ENCODE assay signal across 8 cellular contexts in the genomic region with DNA sequence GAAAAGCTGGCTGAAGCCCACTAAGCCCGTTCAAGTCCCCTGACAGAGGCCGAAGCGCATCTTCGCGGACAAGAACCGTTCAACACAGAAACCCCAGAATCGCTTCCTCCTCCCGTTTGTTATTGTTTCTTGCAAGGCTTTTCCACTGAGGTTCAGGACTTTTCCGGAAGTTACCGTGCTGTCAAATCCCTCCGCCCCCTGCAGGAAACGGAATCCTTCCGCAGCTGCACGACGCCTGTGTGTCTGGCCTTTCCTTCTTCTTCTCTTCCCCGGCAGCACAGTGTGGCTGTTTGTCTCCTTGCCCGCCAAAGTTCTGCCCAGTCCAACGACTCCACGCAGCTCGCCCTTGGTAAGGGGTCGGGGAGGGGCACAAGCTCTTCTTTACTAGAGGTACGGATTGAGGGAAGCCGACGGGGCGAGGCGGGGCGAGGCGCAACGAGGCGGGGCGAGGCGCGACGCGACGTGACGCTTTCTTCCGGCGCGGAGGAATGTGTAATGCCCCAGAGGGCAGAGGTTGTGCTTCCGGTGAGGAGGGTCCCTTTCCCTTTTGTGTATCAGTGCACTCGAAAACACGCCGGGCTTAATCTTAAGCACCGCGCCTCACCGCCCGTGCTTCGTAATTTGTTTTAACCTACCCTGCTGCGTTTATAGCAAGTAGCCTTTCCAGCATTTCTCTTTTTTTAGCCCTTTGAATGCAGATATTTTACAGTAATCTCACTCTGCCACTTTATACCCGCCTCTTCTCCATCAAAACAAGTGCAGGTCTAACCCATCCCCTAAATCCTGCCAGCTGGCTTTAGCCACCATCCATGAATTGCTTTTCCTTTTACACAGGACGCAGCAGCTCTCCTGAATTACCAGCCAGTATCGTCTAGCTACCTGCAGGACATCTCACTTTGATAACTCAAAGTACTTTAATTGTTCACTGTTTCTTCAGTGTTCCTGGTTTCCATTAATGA. TPM values are rescaled to one million over a fixed set of nuclear protein-coding genes. Genes with fewer than 3 reads are reported as not detected.
DNase-seq lines count a peak whose midpoint lies in the region; ATAC-seq, FAIRE-seq and TF ChIP-seq lines count a peak whose summit lies in the region.

A gene (minus strand): TSS at position 183 of the 959 bp plus-strand sequence. CDS start 229 bp downstream, outside the sequence.

- H3K9me2 ChIP-seq in MM.1S (replicated peaks; ENCODE audit: insufficient read depth, low read length): no peaks in the 10 kb centered on the region

- TF ChIP-seq CTCF in MM.1S (IDR thresholded peaks at IDR 0.05; ENCODE audit: low read length): no peak
- no peak for TF ChIP-seq CTCF in omental fat pad (IDR thresholded peaks at IDR 0.05)
- TF ChIP-seq CTCF in thoracic aorta (IDR thresholded peaks at IDR 0.05): no peak

- no peaks in the 10 kb centered on the region for H3K9me3 ChIP-seq in MM.1S (replicated peaks; ENCODE audit: insufficient read depth, low read length)
- H3K9me3 ChIP-seq in thoracic aorta: no peaks in the 10 kb centered on the region

- H3K36me3 ChIP-seq in MM.1S (replicated peaks; ENCODE audit: insufficient read depth, low read length) (peaks cover 2% of the 10 kb centered on the region), thoracic aorta (peaks cover 4% of the 10 kb centered on the region)

- no peaks in the 10 kb centered on the region for H4K20me1 ChIP-seq in MM.1S (ENCODE audit: insufficient read depth, low read length)

- FAIRE-seq in H54 (lab: Jason Lieb, UNC) (peak; percentile 38), frontal cortex (lab: Jason Lieb, UNC) (no peak)

- H3K27ac Mint-ChIP-seq in activated T-helper 17 cell treated with anti-CD3 and anti-CD28 coated beads, Interleukin-2, amount 50 U/mL, for 72 hours: peak within 1 kb of the TSS; percentile 86

- peaks cover 38% of the 10 kb centered on the region for H3K36me3 Mint-ChIP-seq in activated T-helper 17 cell treated with anti-CD3 and anti-CD28 coated beads, Interleukin-2, amount 50 U/mL, for 72 hours (ENCODE audit: low read depth)

- DNase-seq in EL: peak; percentile 92
- DNase-seq in H54 (ENCODE audit: insufficient read length, low spot score): peak; percentile 75
- peak; percentile 93 for DNase-seq in MM.1S
- peak; percentile 84 to 85 for DNase-seq in frontal cortex (ENCODE audit: low spot score in 2 of 2)
- DNase-seq in omental fat pad (ENCODE audit: low spot score): peak; percentile 59
- peak; percentile 64 for DNase-seq in thoracic aorta (ENCODE audit: low spot score)
- DNase-seq in COR-L47 (lab: John Stamatoyannopoulos, UW): no peak

- H3K4me3 ChIP-seq in MM.1S (ENCODE audit: low read length): peak within 1 kb of the TSS; percentile 91
- peak within 1 kb of the TSS; percentile 86 for H3K4me3 ChIP-seq in thoracic aorta

- peak; percentile 99 for ATAC-seq in activated T-helper 17 cell treated with anti-CD3 and anti-CD28 coated beads, Interleukin-2, amount 50 U/mL, for 72 hours (replicated peaks)
- peak; percentile 96 for ATAC-seq in omental fat pad (ENCODE audit: low FRiP score)
- ATAC-seq in thoracic aorta (ENCODE audit: insufficient number of reproducible peaks, low FRiP score, low read depth): peak; percentile 93

- peaks cover 5% of the 10 kb centered on the region for H3K9me3 Mint-ChIP-seq in activated T-helper 17 cell treated with anti-CD3 and anti-CD28 coated beads, Interleukin-2, amount 50 U/mL, for 72 hours

- peaks cover 20% of the 10 kb centered on the region for H3K4me1 Mint-ChIP-seq in activated T-helper 17 cell treated with anti-CD3 and anti-CD28 coated beads, Interleukin-2, amount 50 U/mL, for 72 hours

- peaks cover 13% of the 10 kb centered on the region for H3F3A ChIP-seq in MM.1S (ENCODE audit: insufficient read depth, low read length)

- H3K4me1 ChIP-seq in MM.1S (ENCODE audit: low read length) (peaks cover 20% of the 10 kb centered on the region), thoracic aorta (ENCODE audit: control insufficient read depth in 1 of 2, low read depth in 2 of 2) (peaks cover 23 to 29% of the 10 kb centered on the region in 2 donors)

- H3K27ac ChIP-seq in MM.1S (ENCODE audit: low read length) (peak within 1 kb of the TSS; percentile 90), thoracic aorta (peak within 1 kb of the TSS; percentile 92 to 97)

- peak; percentile 43 for TF ChIP-seq POLR2A in H54 (IDR thresholded peaks at IDR 0.05; ENCODE audit: low read depth, low read length)

- peaks cover 47% of the 10 kb centered on the region for H3K79me2 ChIP-seq in MM.1S (ENCODE audit: low read length)

- H3K9ac ChIP-seq in MM.1S (ENCODE audit: low read length): peak within 1 kb of the TSS; percentile 95

- H3K4me2 ChIP-seq in MM.1S (ENCODE audit: low read depth, low read length): peak within 1 kb of the TSS; percentile 93

- H2AFZ ChIP-seq in MM.1S (ENCODE audit: low read length): peak within 1 kb of the TSS; percentile 96

- H3K27me3 ChIP-seq in MM.1S (replicated peaks; ENCODE audit: insufficient read depth, low read length): no peaks in the 10 kb centered on the region
- no peaks in the 10 kb centered on the region for H3K27me3 ChIP-seq in thoracic aorta (replicated peaks; ENCODE audit: insufficient read depth)

- no peaks in the 10 kb centered on the region for H3K27me3 Mint-ChIP-seq in activated T-helper 17 cell treated with anti-CD3 and anti-CD28 coated beads, Interleukin-2, amount 50 U/mL, for 72 hours

- H3K4me3 Mint-ChIP-seq in activated T-helper 17 cell treated with anti-CD3 and anti-CD28 coated beads, Interleukin-2, amount 50 U/mL, for 72 hours: peak within 1 kb of the TSS; percentile 86

RNA-seq across cellular contexts. Expression of the gene that starts here (rescaled TPM):
- 10 to 100 TPM; 62.5 to 82.1 TPM for total RNA-seq in activated T-helper 17 cell treated with anti-CD3 and anti-CD28 coated beads, Interleukin-2, amount 50 U/mL, for 72 hours
- 52.2 TPM for total RNA-seq in frontal cortex
- 10 to 100 TPM; 48.0 to 86.2 (median 49.9) TPM for total RNA-seq in omental fat pad
- total RNA-seq in thoracic aorta: 10 to 100 TPM; 52.8 to 57.7 TPM
